ENCODE assay signal across 8 cellular contexts in the genomic region with DNA sequence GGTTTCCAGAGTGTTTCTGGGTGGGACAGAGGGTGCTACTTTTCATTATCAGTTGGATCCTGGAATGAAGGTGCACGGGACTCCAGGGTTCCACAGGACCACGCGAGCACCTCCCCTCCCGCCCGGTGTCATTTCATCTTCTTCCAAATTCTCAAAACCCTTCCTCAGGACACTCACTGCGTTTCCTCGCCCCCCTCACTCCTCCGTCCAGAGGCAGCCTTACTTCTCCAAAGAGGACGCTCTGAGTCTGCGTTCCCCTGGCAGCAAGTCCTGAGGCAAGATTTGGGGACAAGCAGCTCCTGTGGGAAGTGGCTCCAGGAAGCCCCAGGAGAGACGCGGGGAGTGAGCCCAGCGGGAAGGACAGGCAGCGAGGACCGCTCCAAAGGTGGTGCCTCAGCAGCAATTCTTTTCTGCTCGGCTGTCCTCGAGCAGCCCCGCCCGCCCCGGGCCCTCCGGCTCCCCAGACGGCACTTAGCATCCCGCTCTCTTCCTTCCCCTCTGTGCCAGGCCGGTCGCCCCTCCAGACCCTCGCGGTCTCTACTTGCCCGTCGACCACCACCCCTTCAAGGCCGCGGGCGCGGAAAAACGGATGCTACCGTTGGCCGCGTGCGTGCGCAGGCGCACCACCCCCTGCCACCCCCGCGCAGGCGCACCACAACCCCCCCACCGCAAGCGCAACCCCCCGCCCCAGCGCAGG. TPM values are rescaled to one million over a fixed set of nuclear protein-coding genes. Genes with fewer than 3 reads are reported as not detected.
A peak's percentile ranks its signal among the peaks of the same experiment; 100 is the strongest.
DNase-seq lines count a peak whose midpoint lies in the region; ATAC-seq, FAIRE-seq and TF ChIP-seq lines count a peak whose summit lies in the region.

No MANE protein-coding gene starts in this region.

- peaks cover 79% of the 10 kb centered on the region for H3K4me1 Mint-ChIP-seq in CD14-positive monocyte
- H3K4me1 Mint-ChIP-seq in activated B cell treated with CpG ODN at 0.5 μM for 24 hours: peaks cover 82% of the 10 kb centered on the region

- H3K27me3 ChIP-seq in right atrium auricular region (no peaks in the 10 kb centered on the region), small intestine (ENCODE audit: control insufficient read depth in 2 of 2, insufficient read depth in 2 of 2, low read length in 2 of 2) (no peaks in the 10 kb centered on the region)

- peak overlapping the region; percentile 88 to 92 for H3K27ac ChIP-seq in right atrium auricular region
- H3K27ac ChIP-seq in small intestine (ENCODE audit: low read depth in 1 of 2, low read length in 1 of 2): peak overlapping the region; percentile 9 to 77

- CTCF ChIA-PET in activated B cell treated with CpG ODN at 0.5 μM for 24 hours (lab: Charles Lee): no interaction called here

- ATAC-seq in GM19324 (IDR thresholded peaks at IDR 0.05; ENCODE audit: low FRiP score, unreplicated experiment): peak; percentile 69
- peak; percentile 45 for ATAC-seq in HG03280 (IDR thresholded peaks at IDR 0.05; ENCODE audit: unreplicated experiment)
- no peak for ATAC-seq in activated B cell treated with CpG ODN at 0.5 μM for 24 hours (ENCODE audit: low read depth)

- H3K9me3 ChIP-seq in right atrium auricular region: no peaks in the 10 kb centered on the region
- H3K9me3 ChIP-seq in small intestine (ENCODE audit: control insufficient read depth, low read depth): no peaks in the 10 kb centered on the region

- TF ChIP-seq CTCF in CD14-positive monocyte (IDR thresholded peaks at IDR 0.05) (no peak), activated B cell treated with CpG ODN at 0.5 μM for 24 hours (IDR thresholded peaks at IDR 0.05) (no peak), right atrium auricular region (IDR thresholded peaks at IDR 0.05) (no peak)

- POLR2A ChIA-PET in activated B cell treated with CpG ODN at 0.5 μM for 24 hours (lab: Charles Lee): interaction anchor here (0.7 to 1.8 kb wide), 8 partner anchors 10 to 899 kb away, joined by 3 to 13 read pairs (median 4); a partner anchor contains a TSS

- peaks cover 0 to 2% (median 0%) of the 10 kb centered on the region in 3 donors for H3K27me3 Mint-ChIP-seq in CD14-positive monocyte (ENCODE audit: low read depth in 3 of 3)
- no peaks in the 10 kb centered on the region for H3K27me3 Mint-ChIP-seq in activated B cell treated with CpG ODN at 0.5 μM for 24 hours

- H3K9me3 Mint-ChIP-seq in CD14-positive monocyte (no peaks in the 10 kb centered on the region), activated B cell treated with CpG ODN at 0.5 μM for 24 hours (no peaks in the 10 kb centered on the region)

- peak overlapping the region; percentile 86 to 96 for H3K4me3 Mint-ChIP-seq in CD14-positive monocyte
- H3K4me3 Mint-ChIP-seq in activated B cell treated with CpG ODN at 0.5 μM for 24 hours: peak overlapping the region; percentile 94

- intact Hi-C loops in CD14-positive monocyte (cut with micrococcal nuclease): loop anchor here (2.0 to 10.0 kb wide), 3 partner anchors 23 to 429 kb away; a partner anchor contains a TSS
- intact Hi-C loops in activated B cell treated with CpG ODN at 0.5 μM for 24 hours (cut with micrococcal nuclease): loop anchor here (2.0 to 10.0 kb wide), 3 partner anchors 261 to 1043 kb away; a partner anchor contains a TSS

- FAIRE-seq in small intestine (lab: Jason Lieb, UNC): no peak

- DNase-seq in CD14-positive monocyte (ENCODE audit: low spot score) (no peak), activated B cell treated with CpG ODN at 0.5 μM for 24 hours (no peak), right atrium auricular region (ENCODE audit: low spot score) (no peak), small intestine (peak; percentile 6), cerebellar cortex (ENCODE audit: low spot score) (no peak), NCI-H2107 treated with DMSO at 0.1 percent for 48 hours (lab: John Stamatoyannopoulos, UW; ENCODE audit: unreplicated experiment) (no peak)

- H3K27ac Mint-ChIP-seq in CD14-positive monocyte (peak overlapping the region; percentile 87 to 95 (median 91)), activated B cell treated with CpG ODN at 0.5 μM for 24 hours (peak overlapping the region; percentile 98)

- peak overlapping the region; percentile 75 to 96 for H3K4me3 ChIP-seq in right atrium auricular region
- H3K4me3 ChIP-seq in small intestine (ENCODE audit: low read depth in 1 of 2, low read length in 2 of 2): peak overlapping the region; percentile 68 to 83

- 0 to 1% (median 0%) methylated on average over 35 to 45 of the region's 47 CpGs for WGBS in small intestine, 3 donors

- H3K36me3 ChIP-seq in right atrium auricular region (no peaks in the 10 kb centered on the region), small intestine (ENCODE audit: control insufficient read depth in 2 of 2, insufficient read depth in 2 of 2, low read length in 2 of 2) (no peaks in the 10 kb centered on the region)

- H3K4me1 ChIP-seq in right atrium auricular region: peaks cover 0 to 51% of the 10 kb centered on the region in 2 donors
- H3K4me1 ChIP-seq in small intestine (ENCODE audit: control insufficient read depth in 2 of 2, insufficient read depth in 1 of 2, low read depth in 1 of 2, low read length in 1 of 2): peaks cover 0 to 2% of the 10 kb centered on the region in 2 donors

- H3K36me3 Mint-ChIP-seq in CD14-positive monocyte (peaks cover 23 to 31% of the 10 kb centered on the region in 2 donors), activated B cell treated with CpG ODN at 0.5 μM for 24 hours (ENCODE audit: low read depth) (peaks cover 37% of the 10 kb centered on the region)

RNA-seq across cellular contexts. Expression of a gene that starts 0.6 kb away (rescaled TPM):
- polyA plus RNA-seq in CD14-positive monocyte (1 to 10 TPM; 3.6 TPM), small intestine (10 to 100 TPM in 1 of 3 donors, 1 to 10 TPM in 2; 4.7 to 14.1 (median 7.1) TPM)
- total RNA-seq in activated B cell treated with CpG ODN at 0.5 μM for 24 hours (9.1 and 15.2 TPM in 2 replicates), right atrium auricular region (1 to 10 TPM; 2.6 to 4.6 TPM)

RNA-seq across cellular contexts. Expression of a gene that starts 23.7 kb away (rescaled TPM):
- polyA plus RNA-seq in CD14-positive monocyte: 10 to 100 TPM; 13.6 to 18.4 TPM
- total RNA-seq in activated B cell treated with CpG ODN at 0.5 μM for 24 hours: 11.0 and 13.8 TPM in 2 replicates
- total RNA-seq in right atrium auricular region: 1 to 10 TPM; 2.6 to 3.7 TPM
- 10 to 100 TPM in 1 of 3 donors, 1 to 10 TPM in 2; 3.4 to 12.0 (median 4.6) TPM for polyA plus RNA-seq in small intestine
